Comparison of ENCODE assay signal across 13 cellular contexts in genomic region chr12:69685810-69686209, GRCh38. TPM values are rescaled to one million over a fixed set of nuclear protein-coding genes. Genes with fewer than 3 reads are reported as not detected.
A peak's percentile ranks its signal among the peaks of the same experiment; 100 is the strongest.
DNase-seq lines count a peak whose midpoint lies in the region; ATAC-seq lines count a peak whose summit lies in the region.
"Had no signal": no experiment of that assay in that cellular context is flagged by ENCODE, and none has a peak within 500 bp of the region (broad histone marks: within the 10 kb centered on the region; RNA-seq: fewer than 3 reads in every experiment).

No MANE protein-coding gene starts in this region.

- ATAC-seq in GM18868 (IDR thresholded peaks at IDR 0.05; ENCODE audit: unreplicated experiment) (peak; percentile 61), HG02763 (IDR thresholded peaks at IDR 0.05; ENCODE audit: unreplicated experiment) (peak; percentile 65), HG02840 (IDR thresholded peaks at IDR 0.05; ENCODE audit: low FRiP score, unreplicated experiment) (no peak)

- H3K4me1 ChIP-seq in mesenchymal stem cell (ENCODE audit: control insufficient read depth, insufficient read depth, low read depth, low read length) = peaks cover 13% of the 10 kb centered on the region
- H3K4me1 ChIP-seq: colonic mucosa had no signal

- H2AK5ac ChIP-seq in mesenchymal stem cell (ENCODE audit: low read length, severe bottlenecking) = no peak overlapping the region

- no peak overlapping the region for H4K91ac ChIP-seq in mesenchymal stem cell (ENCODE audit: low read length)

- H4K8ac ChIP-seq in mesenchymal stem cell (ENCODE audit: low read length) = no peak overlapping the region

- no peaks in the 10 kb centered on the region for H3K79me1 ChIP-seq in mesenchymal stem cell (replicated peaks; ENCODE audit: low read length, poor library complexity, severe bottlenecking)

- H3K27me3 ChIP-seq in mesenchymal stem cell (ENCODE audit: control insufficient read depth in 1 of 2, insufficient read depth in 1 of 2, low read length in 2 of 2) = no peaks in the 10 kb centered on the region
- H3K27me3 ChIP-seq: colonic mucosa had no signal

- H3K9me3 ChIP-seq in mesenchymal stem cell (ENCODE audit: control insufficient read depth, low read length) = no peaks in the 10 kb centered on the region
- H3K9me3 ChIP-seq: colonic mucosa had no signal

- H2BK12ac ChIP-seq in mesenchymal stem cell (ENCODE audit: low read length in 2 of 2) = no peak overlapping the region

- H3K23ac ChIP-seq in mesenchymal stem cell (ENCODE audit: low read length in 2 of 2) = no peak overlapping the region

- H3K27ac ChIP-seq in mesenchymal stem cell (ENCODE audit: low read length, poor library complexity, severe bottlenecking) = peak overlapping the region; percentile 95
- H3K27ac ChIP-seq: colonic mucosa had no signal

- H3K4me3 ChIP-seq in mesenchymal stem cell (ENCODE audit: insufficient read depth in 1 of 2, low read depth in 1 of 2, low read length in 2 of 2) = no peak overlapping the region
- H3K4me3 ChIP-seq: colonic mucosa, lung had no signal

- no peak overlapping the region for H3K4ac ChIP-seq in mesenchymal stem cell (ENCODE audit: low read depth in 1 of 2, low read length in 2 of 2)

- H2BK5ac ChIP-seq in mesenchymal stem cell (ENCODE audit: low read depth, low read length, poor library complexity, severe bottlenecking) = no peak overlapping the region

- DNase-seq in T1000 (lab: John Stamatoyannopoulos, UW) (peak; percentile 74), mesenchymal stem cell (no peak), SK-N-DZ (ENCODE audit: low spot score) (no peak), NCI-H2196 treated with DMSO at 0.1 percent for 48 hours (lab: John Stamatoyannopoulos, UW; ENCODE audit: unreplicated experiment) (no peak), NCI-H1930 (lab: John Stamatoyannopoulos, UW) (no peak)
- DNase-seq: activated CD4-positive, alpha-beta T cell treated with anti-CD3 and anti-CD28 coated beads, Interleukin-2, amount 10 ng/mL, durations not matched to agents 7 days and 5 days; colonic mucosa; NCI-H526 treated with DMSO at 0.1 percent for 48 hours; stimulated activated CD4-positive, alpha-beta T cell treated with anti-CD3 and anti-CD28 coated beads, Interleukin-2, amount 100 ng/mL, for 48 hours had no signal

- no peak overlapping the region for H2BK15ac ChIP-seq in mesenchymal stem cell (ENCODE audit: low read depth, poor library complexity, severe bottlenecking)

- peak overlapping the region; percentile 39 for H3K9ac ChIP-seq in mesenchymal stem cell (ENCODE audit: low read length)

- H2BK120ac ChIP-seq in mesenchymal stem cell (ENCODE audit: low read depth, low read length) = no peak overlapping the region

- no peaks in the 10 kb centered on the region for H3K36me3 ChIP-seq in mesenchymal stem cell (ENCODE audit: control insufficient read depth in 1 of 2, insufficient read depth in 2 of 2, low read depth in 1 of 2, low read length in 2 of 2)
- H3K36me3 ChIP-seq: colonic mucosa had no signal

- H3K14ac ChIP-seq in mesenchymal stem cell (ENCODE audit: low read length in 2 of 2) = no peak overlapping the region

- no peak overlapping the region for H3K18ac ChIP-seq in mesenchymal stem cell (ENCODE audit: low read depth in 1 of 2, low read length in 2 of 2)

- WGBS in mesenchymal stem cell = 77% methylated on average over 2 of the region's 2 CpGs

- no peak overlapping the region for H2AFZ ChIP-seq in mesenchymal stem cell (ENCODE audit: low read depth, low read length)

- no peak overlapping the region for H3K4me2 ChIP-seq in mesenchymal stem cell (ENCODE audit: low read length, poor library complexity, severe bottlenecking)

RNA-seq across cellular contexts. Expression of gene BEST3, which starts 13.3 kb away (rescaled TPM):
- polyA plus RNA-seq in mesenchymal stem cell (2013, experiment 1 of 2) = 0.25 TPM
- 0.07 TPM for polyA plus RNA-seq in mesenchymal stem cell (2013, experiment 2 of 2)
- polyA plus RNA-seq in SK-N-DZ (2014; cell fraction: cytosol; rRNA removed) = not detected in 2 replicates
- not detected in 2 replicates for polyA plus RNA-seq in SK-N-DZ (2014; cell fraction: nucleus; rRNA removed)

RNA-seq across cellular contexts. Expression of gene RAB3IP, which starts 52.9 kb away (rescaled TPM):
- polyA plus RNA-seq in mesenchymal stem cell (2013, experiment 1 of 2) = 2.1 TPM
- 2.1 TPM for polyA plus RNA-seq in mesenchymal stem cell (2013, experiment 2 of 2)
- polyA plus RNA-seq in SK-N-DZ (2014; cell fraction: cytosol; rRNA removed) = 33.6 and 37.2 TPM in 2 replicates
- 25.3 and 37.3 TPM in 2 replicates for polyA plus RNA-seq in SK-N-DZ (2014; cell fraction: nucleus; rRNA removed)
